Comparison of ENCODE assay signal across 10 cellular contexts in genomic region chr7:51369746-51370145, GRCh38. TPM values are rescaled to one million over a fixed set of nuclear protein-coding genes. Genes with fewer than 3 reads are reported as not detected.
A peak's percentile ranks its signal among the peaks of the same experiment; 100 is the strongest.
DNase-seq lines count a peak whose midpoint lies in the region; ATAC-seq and TF ChIP-seq lines count a peak whose summit lies in the region.
"Had no signal": no experiment of that assay in that cellular context is flagged by ENCODE, and none has a peak within 500 bp of the region (broad histone marks: within the 10 kb centered on the region; RNA-seq: fewer than 3 reads in every experiment).

No MANE protein-coding gene starts in this region.

- POLR2A ChIA-PET in SK-N-SH (lab: Yijun Ruan, JAX) = no interaction called here

- no peak for DNase-seq in SK-N-SH
- peak; percentile 10 for DNase-seq in M059J (ENCODE audit: low read depth)
- DNase-seq in epithelial cell of esophagus (ENCODE audit: low read depth) = peak; percentile 33
- DNase-seq in superior temporal gyrus (ENCODE audit: extremely low spot score) = peak; percentile 11
- no peak for DNase-seq in OCI-M2 (lab: John Stamatoyannopoulos, UW; ENCODE audit: unreplicated experiment)
- no peak for DNase-seq in posterior vena cava (ENCODE audit: low spot score)
- no peak for DNase-seq in NK-92 treated with Interleukin-12 subunit alpha and Interleukin-12 subunit beta, amount 100 ng/mL, for 24 hours (lab: John Stamatoyannopoulos, UW)

- no peaks in the 10 kb centered on the region for H3K27me3 ChIP-seq in SK-N-SH (ENCODE audit: insufficient read depth)

- no peak overlapping the region for H3K4me3 ChIP-seq in SK-N-SH (ENCODE audit: low read depth in 2 of 2, low read length in 1 of 2)
- H3K4me3 ChIP-seq in epithelial cell of esophagus (ENCODE audit: low read length) = no peak overlapping the region
- H3K4me3 ChIP-seq: lung had no signal

- intact Hi-C loops in posterior vena cava (cut with DNase I) = loop anchor here in 1 of 2 donors (5.0 kb wide), 1 partner anchor 1277 kb away; the partner anchor contains the start of gene ZPBP

- TF ChIP-seq CTCF in SK-N-SH (IDR thresholded peaks at IDR 0.05) (no peak; the same call in 1 of the 2 replicates), epithelial cell of esophagus (IDR thresholded peaks at IDR 0.05; ENCODE audit: insufficient read depth, low read depth, low read length, missing control alignments) (peak; percentile 51)

- CTCF ChIA-PET in SK-N-SH (lab: Yijun Ruan, JAX) = interaction anchor here (0.8 to 11.2 kb wide), 14 partner anchors 9 to 1277 kb away, joined by 3 to 379 read pairs (median 4); partner anchors contain the start of gene ZPBP

- H3K9ac ChIP-seq in SK-N-SH = no peak overlapping the region

- no peaks in the 10 kb centered on the region for H3K9me2 ChIP-seq in SK-N-SH

- H3K4me2 ChIP-seq in SK-N-SH = no peak overlapping the region

- TF ChIP-seq EP300 in SK-N-SH (IDR thresholded peaks at IDR 0.05; ENCODE audit: borderline replicate concordance in 1 of 2, low read depth in 1 of 2, low read length in 1 of 2) = no peak

- WGBS in SK-N-SH (ENCODE audit: low lambda C conversion rate) = 2% methylated on average over 3 of the region's 3 CpGs

- no peak for ATAC-seq in SK-N-SH treated with all-trans-retinoic acid at 6 μM for 48 hours
- ATAC-seq: stimulated activated effector memory CD8-positive, alpha-beta T cell treated with anti-CD3 and anti-CD28 coated beads, Interleukin-12 subunit alpha, Interleukin-12 subunit beta, amount 100 ng/mL, for 72 hours had no signal

- H3K79me2 ChIP-seq in SK-N-SH (ENCODE audit: insufficient read depth) = no peaks in the 10 kb centered on the region

- H3K9me3 ChIP-seq in SK-N-SH = no peaks in the 10 kb centered on the region

- peaks cover 0 to 3% of the 10 kb centered on the region in 2 experiments; a peak in 1 of 4 replicates for H3K4me1 ChIP-seq in SK-N-SH (ENCODE audit: control insufficient read depth in 1 of 2, insufficient read depth in 2 of 2, low read depth in 1 of 2, low read length in 1 of 2)

- H2AFZ ChIP-seq in SK-N-SH (ENCODE audit: low read depth) = no peak overlapping the region

- H3K27ac ChIP-seq in SK-N-SH (ENCODE audit: low read depth in 2 of 2, low read length in 1 of 2) = no peak overlapping the region

- H3K36me3 ChIP-seq in SK-N-SH (replicated peaks in 1 of 2; ENCODE audit: control insufficient read depth in 1 of 2, insufficient read depth in 2 of 2, low read length in 1 of 2) = no peaks in the 10 kb centered on the region

- H3F3A ChIP-seq in SK-N-SH (replicated peaks; ENCODE audit: insufficient read depth) = no peaks in the 10 kb centered on the region

- no peaks in the 10 kb centered on the region for H4K20me1 ChIP-seq in SK-N-SH (ENCODE audit: insufficient read depth)

- peak; percentile 26; the same call in 1 of the 2 replicates for TF ChIP-seq RAD21 in SK-N-SH (IDR thresholded peaks at IDR 0.05; ENCODE audit: low read length)

TF ChIP-seq in SK-N-SH, 30 proteins besides CTCF, POLR2A, EP300 and RAD21:
- TF ChIP-seq SMC3 (IDR thresholded peaks at IDR 0.05; ENCODE audit: low read depth, low read length) = peak; percentile 23; the same call in 1 of the 2 replicates
- TF ChIP-seq MAX (IDR thresholded peaks at IDR 0.05; ENCODE audit: low read depth) = no peak
TF ChIP-seq in SK-N-SH: peak in this region for 1.

TF ChIP-seq in SK-N-SH treated with all-trans-retinoic acid at 6 μM for 48 hours, 23 proteins besides CTCF, POLR2A, EP300 and RAD21:
- TF ChIP-seq PPARA (CRISPR knock-in tag; IDR thresholded peaks at IDR 0.05; ENCODE audit: borderline replicate concordance) (no peak), GLIS3 (CRISPR knock-in tag; IDR thresholded peaks at IDR 0.05) (no peak), ZNF565 (CRISPR knock-in tag; conservative IDR thresholded peaks at IDR 0.05; ENCODE audit: low read depth) (no peak), POU6F1 (CRISPR knock-in tag; IDR thresholded peaks at IDR 0.05; ENCODE audit: borderline replicate concordance, low read depth) (no peak), CSRNP3 (CRISPR knock-in tag; IDR thresholded peaks at IDR 0.05) (no peak)

RNA-seq across cellular contexts. Expression of gene COBL, which starts 53.1 kb away (rescaled TPM):
- under 0.01 TPM in 1 of 2 replicates, not detected in the other for polyA plus RNA-seq in SK-N-SH (2012; rRNA removed)
- polyA plus RNA-seq in SK-N-SH (2012; cell fraction: cytosol; rRNA removed) = not detected in 2 replicates
- polyA plus RNA-seq in SK-N-SH (2012; cell fraction: nucleus; rRNA removed) = not detected in 2 replicates
- total RNA-seq in M059J (2014; rRNA removed; shearing (Covaris generic)) = 0.10 TPM in 1 of 2 replicates, not detected in the other
- under 1 TPM; 0.46 to 0.67 TPM for total RNA-seq in posterior vena cava

Comparison
In these comparisons a context has a peak if more than half of its experiments do, and no peak if none do; other contexts are left out.
1. DNase-seq: peak in M059J (single experiment), epithelial cell of esophagus (single experiment) and superior temporal gyrus (single experiment); none in SK-N-SH (single experiment), OCI-M2 (single experiment), posterior vena cava (single experiment) and NK-92 treated with Interleukin-12 subunit alpha and Interleukin-12 subunit beta, amount 100 ng/mL, for 24 hours (single experiment).